ENCODE assay signal across 21 cellular contexts in the genomic region with DNA sequence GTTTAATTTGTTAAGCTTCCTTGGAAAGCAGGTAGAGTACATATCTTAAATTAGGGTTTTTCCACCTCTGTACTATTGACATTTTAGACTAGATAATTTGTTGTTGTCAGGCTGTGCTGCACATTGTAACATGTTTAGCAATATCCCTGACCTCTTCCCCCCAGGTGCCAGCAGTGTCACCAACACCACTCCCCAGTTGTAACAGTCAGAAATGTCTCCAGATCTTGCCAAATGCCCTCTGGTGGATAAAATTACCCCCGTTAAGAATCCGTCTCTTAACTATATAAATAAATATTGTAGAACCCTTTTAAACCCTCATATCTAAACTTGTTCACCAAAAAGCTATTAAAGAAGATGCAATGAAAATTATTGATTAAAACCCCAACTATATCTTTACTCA.
DNase-seq lines count a peak whose midpoint lies in the region; ATAC-seq, FAIRE-seq and TF ChIP-seq lines count a peak whose summit lies in the region.
"Had no signal": no experiment of that assay in that cellular context is flagged by ENCODE, and none has a peak within 500 bp of the region (broad histone marks: within the 10 kb centered on the region; RNA-seq: fewer than 3 reads in every experiment).

No MANE protein-coding gene starts in this region.

- H4K20me1 ChIP-seq in HepG2 (ENCODE audit: insufficient read depth, low read length), result no peaks in the 10 kb centered on the region

- no peak for DNase-seq in HepG2 (ENCODE audit: low spot score)
- DNase-seq in OCI-M1 (lab: John Stamatoyannopoulos, UW), result peak; percentile 49
- peak; percentile 5 for DNase-seq in epithelial cell of esophagus (ENCODE audit: low read depth)
- no peak for DNase-seq in GM03348 (ENCODE audit: low spot score)
- no peak for DNase-seq in C1 segment of cervical spinal cord (lab: John Stamatoyannopoulos, UW)
- DNase-seq: BE2C; CD4-positive, alpha-beta memory T cell; GF-D8; MG63; NCI-H1092 treated with DMSO at 0.1 percent for 48 hours; NCI-H1694; NCI-H2081 treated with DMSO at 0.1 percent for 48 hours; Peyer's patch; SHP77; T-helper 1 cell had no signal

- H3K27me3 ChIP-seq in liver (ENCODE audit: control insufficient read depth in 4 of 4, insufficient read depth in 4 of 4, low read length in 3 of 4) (no peaks in the 10 kb centered on the region), HepG2 (ENCODE audit: control insufficient read depth in 1 of 2, insufficient read depth in 2 of 2, low read length in 2 of 2) (no peaks in the 10 kb centered on the region)
- H3K27me3 ChIP-seq: BE2C, MG63, Peyer's patch had no signal

- no peaks in the 10 kb centered on the region for H3K79me2 ChIP-seq in HepG2 (ENCODE audit: insufficient read depth, low read length)

- no peak for FAIRE-seq in HepG2 (lab: Jason Lieb, UNC)
- FAIRE-seq: GM12878, GM18507, H1 had no signal

- in situ Hi-C loops in HepG2 (cut with HindIII; ENCODE audit: extremely low pct_ligation_motif_present, low pct_unique_long_range_greater_than_20kb), result no loop called here

- POLR2A ChIA-PET in HepG2 (lab: Yijun Ruan, JAX), result no interaction called here

- H3K4me3 ChIP-seq in liver (ENCODE audit: low read depth in 1 of 3, low read length in 3 of 3) (no peak overlapping the region), HepG2 (replicated peaks in 1 of 3; ENCODE audit: insufficient read depth in 1 of 3, low read depth in 2 of 3, low read length in 3 of 3) (no peak overlapping the region), epithelial cell of esophagus (ENCODE audit: low read length) (no peak overlapping the region)
- H3K4me3 ChIP-seq: GM12878, MG63, Peyer's patch had no signal

- WGBS in liver, result 20% methylated on average over 2 of the region's 2 CpGs
- 5% methylated on average over 2 of the region's 2 CpGs for WGBS in HepG2 (ENCODE audit: low lambda C conversion rate)

- H3K27ac ChIP-seq in liver (ENCODE audit: low read depth in 1 of 2, low read length in 2 of 2) (no peak overlapping the region), HepG2 (ENCODE audit: extremely low read length, insufficient read depth, low read length) (no peak overlapping the region)
- H3K27ac ChIP-seq: Peyer's patch had no signal

- peak; percentile 32 to 67 for TF ChIP-seq RAD21 in liver (IDR thresholded peaks at IDR 0.05)
- TF ChIP-seq RAD21 in HepG2 (CRISPR knock-in tag; IDR thresholded peaks at IDR 0.05), result no peak

- no peaks in the 10 kb centered on the region for H3K36me3 ChIP-seq in liver (ENCODE audit: control insufficient read depth in 4 of 4, insufficient read depth in 3 of 4, low read depth in 1 of 4, low read length in 3 of 4)
- H3K36me3 ChIP-seq in HepG2 (replicated peaks in 1 of 2; ENCODE audit: control insufficient read depth in 1 of 2, insufficient read depth in 2 of 2, low read length in 2 of 2), result no peaks in the 10 kb centered on the region
- H3K36me3 ChIP-seq: BE2C, MG63, Peyer's patch had no signal

- no peak for TF ChIP-seq POLR2A in HepG2 (IDR thresholded peaks at IDR 0.05; ENCODE audit: insufficient read depth in 1 of 2, low read depth in 2 of 2, low read length in 2 of 2)

- TF ChIP-seq EP300 in HepG2 (IDR thresholded peaks at IDR 0.05; ENCODE audit: low read depth in 2 of 2, low read length in 2 of 2) (no peak), HepG2 (CRISPR knock-in tag; IDR thresholded peaks at IDR 0.05; ENCODE audit: borderline replicate concordance) (no peak)

- intact Hi-C loops in HepG2 (cut with micrococcal nuclease; ENCODE audit: unreplicated experiment), result no loop called here

- TF ChIP-seq CTCF in liver (IDR thresholded peaks at IDR 0.05; ENCODE audit: low read depth, low read length, missing input control) (no peak), HepG2 (CRISPR knock-in tag; IDR thresholded peaks at IDR 0.05) (no peak), epithelial cell of esophagus (IDR thresholded peaks at IDR 0.05; ENCODE audit: insufficient read depth, low read depth, low read length, missing control alignments) (no peak)

- BruUV-seq in HepG2 (replicated peaks; lab: Mats Ljungman, UMichigan), result no TSS peak

- H2AFZ ChIP-seq in HepG2 (ENCODE audit: low read length), result no peak overlapping the region

- H3K4me1 ChIP-seq in liver (ENCODE audit: control insufficient read depth in 4 of 4, insufficient read depth in 4 of 4, low read length in 3 of 4) (no peaks in the 10 kb centered on the region), HepG2 (ENCODE audit: insufficient read depth, low read length) (no peaks in the 10 kb centered on the region)
- H3K4me1 ChIP-seq: BE2C, Peyer's patch had no signal

- no peak overlapping the region for H3K9ac ChIP-seq in liver (ENCODE audit: low read depth in 1 of 2, low read length in 2 of 2)
- H3K9ac ChIP-seq in HepG2 (ENCODE audit: insufficient read depth, low read depth, low read length), result no peak overlapping the region

- H3K4me2 ChIP-seq in HepG2 (ENCODE audit: low read depth, low read length), result no peak overlapping the region

- CTCF ChIA-PET in HepG2 (lab: Yijun Ruan, JAX; ENCODE audit: low intra/inter-chr PET ratio, low total read pairs), result no interaction called here

- H3K9me3 ChIP-seq in liver (ENCODE audit: control insufficient read depth in 4 of 4, low read length in 3 of 4) (no peaks in the 10 kb centered on the region), HepG2 (ENCODE audit: low read length) (no peaks in the 10 kb centered on the region)
- H3K9me3 ChIP-seq: BE2C, MG63, Peyer's patch had no signal

- ATAC-seq in HepG2 (no peak), HG03139 (IDR thresholded peaks at IDR 0.05; ENCODE audit: unreplicated experiment) (no peak), GM21526 (IDR thresholded peaks at IDR 0.05; ENCODE audit: low FRiP score, unreplicated experiment) (no peak)
- ATAC-seq: GM12878 had no signal

TF ChIP-seq in liver, 16 proteins besides CTCF, POLR2A, EP300 and RAD21:
- TF ChIP-seq EGR1 (IDR thresholded peaks at IDR 0.05; ENCODE audit: low read depth in 2 of 2), result no peak
- TF ChIP-seq HNF4A (conservative IDR thresholded peaks at IDR 0.05), result peak in 1 of 2 donors; percentile 3

TF ChIP-seq in HepG2, 621 proteins besides CTCF, POLR2A, EP300 and RAD21 (continues in another document):
- no peak for TF ChIP-seq RORA (CRISPR knock-in tag; IDR thresholded peaks at IDR 0.05)
- TF ChIP-seq ZKSCAN8 (CRISPR knock-in tag; IDR thresholded peaks at IDR 0.05; ENCODE audit: borderline replicate concordance), result no peak
- TF ChIP-seq ZBTB44 (CRISPR knock-in tag; IDR thresholded peaks at IDR 0.05), result no peak
- TF ChIP-seq NR3C1 (CRISPR knock-in tag; IDR thresholded peaks at IDR 0.05), result no peak
- no peak for TF ChIP-seq ZNF775 (CRISPR knock-in tag; IDR thresholded peaks at IDR 0.05; ENCODE audit: borderline replicate concordance)
- no peak for TF ChIP-seq SATB2 (CRISPR knock-in tag; IDR thresholded peaks at IDR 0.05)
- no peak for TF ChIP-seq ZXDC (CRISPR knock-in tag; IDR thresholded peaks at IDR 0.05)
- TF ChIP-seq ZNF30 (CRISPR knock-in tag; IDR thresholded peaks at IDR 0.05), result no peak
- no peak for TF ChIP-seq MAF1 (CRISPR knock-in tag; IDR thresholded peaks at IDR 0.05; ENCODE audit: borderline replicate concordance)
- TF ChIP-seq, protein P1, sequence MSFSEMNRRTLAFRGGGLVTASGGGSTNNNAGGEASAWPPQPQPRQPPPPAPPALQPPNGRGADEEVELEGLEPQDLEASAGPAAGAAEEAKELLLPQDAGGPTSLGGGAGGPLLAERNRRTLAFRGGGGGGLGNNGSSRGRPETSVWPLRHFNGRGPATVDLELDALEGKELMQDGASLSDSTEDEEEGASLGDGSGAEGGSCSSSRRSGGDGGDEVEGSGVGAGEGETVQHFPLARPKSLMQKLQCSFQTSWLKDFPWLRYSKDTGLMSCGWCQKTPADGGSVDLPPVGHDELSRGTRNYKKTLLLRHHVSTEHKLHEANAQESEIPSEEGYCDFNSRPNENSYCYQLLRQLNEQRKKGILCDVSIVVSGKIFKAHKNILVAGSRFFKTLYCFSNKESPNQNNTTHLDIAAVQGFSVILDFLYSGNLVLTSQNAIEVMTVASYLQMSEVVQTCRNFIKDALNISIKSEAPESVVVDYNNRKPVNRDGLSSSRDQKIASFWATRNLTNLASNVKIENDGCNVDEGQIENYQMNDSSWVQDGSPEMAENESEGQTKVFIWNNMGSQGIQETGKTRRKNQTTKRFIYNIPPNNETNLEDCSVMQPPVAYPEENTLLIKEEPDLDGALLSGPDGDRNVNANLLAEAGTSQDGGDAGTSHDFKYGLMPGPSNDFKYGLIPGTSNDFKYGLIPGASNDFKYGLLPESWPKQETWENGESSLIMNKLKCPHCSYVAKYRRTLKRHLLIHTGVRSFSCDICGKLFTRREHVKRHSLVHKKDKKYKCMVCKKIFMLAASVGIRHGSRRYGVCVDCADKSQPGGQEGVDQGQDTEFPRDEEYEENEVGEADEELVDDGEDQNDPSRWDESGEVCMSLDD (CRISPR knock-in tag; IDR thresholded peaks at IDR 0.05; ENCODE audit: borderline replicate concordance), result no peak

Comparison
In these comparisons a context has a peak if more than half of its experiments do, and no peak if none do; other contexts are left out.
1. DNase-seq: peak in OCI-M1 (single experiment) and epithelial cell of esophagus (single experiment); none in HepG2 (single experiment), GM03348 (single experiment) and C1 segment of cervical spinal cord (0 of 14).